Comparison of ENCODE assay signal across 8 cellular contexts in the genomic region with DNA sequence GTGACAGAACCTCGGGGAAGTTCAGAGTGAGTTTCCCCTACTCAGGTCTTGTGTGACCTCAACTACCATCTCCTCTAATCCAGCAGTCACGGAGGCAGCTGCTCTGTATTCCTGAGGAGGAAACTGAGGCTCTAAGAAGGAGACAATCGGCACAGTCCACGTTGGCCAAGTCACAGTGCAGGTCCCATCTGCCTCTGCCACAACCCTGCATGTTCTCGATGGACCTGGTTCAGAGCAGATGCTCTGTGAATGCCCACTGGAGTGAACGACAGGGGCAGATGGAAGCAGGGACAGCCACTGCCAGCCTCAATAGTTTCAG. TPM values are rescaled to one million over a fixed set of nuclear protein-coding genes. Genes with fewer than 3 reads are reported as not detected.
DNase-seq lines count a peak whose midpoint lies in the region; ATAC-seq and TF ChIP-seq lines count a peak whose summit lies in the region.

No MANE protein-coding gene starts in this region.

- peak overlapping the region; percentile 84 for H3K4me2 ChIP-seq in osteoblast (ENCODE audit: insufficient read depth, low read length)

- H3K36me3 Mint-ChIP-seq in CD4-positive, alpha-beta memory T cell: peaks cover 0 to 4% of the 10 kb centered on the region in 2 donors

- H3K27me3 Mint-ChIP-seq in CD4-positive, alpha-beta memory T cell: no peaks in the 10 kb centered on the region

- H3K36me3 ChIP-seq in CD4-positive, alpha-beta memory T cell (ENCODE audit: insufficient read depth, low read length): no peaks in the 10 kb centered on the region
- H3K36me3 ChIP-seq in Panc1 (ENCODE audit: control insufficient read depth, insufficient read depth, low read length) (peaks cover 4% of the 10 kb centered on the region; the same call in 1 of the 2 replicates), osteoblast (ENCODE audit: insufficient read depth, low read length) (peaks cover 1% of the 10 kb centered on the region)

- H3K9me3 Mint-ChIP-seq in CD4-positive, alpha-beta memory T cell: no peaks in the 10 kb centered on the region

- peaks cover 46% of the 10 kb centered on the region for H3K4me1 ChIP-seq in CD4-positive, alpha-beta memory T cell (ENCODE audit: insufficient read depth, low read length)
- H3K4me1 ChIP-seq in Panc1 (ENCODE audit: control insufficient read depth, insufficient read depth, low read length) (peaks cover 60% of the 10 kb centered on the region), osteoblast (ENCODE audit: insufficient read depth, low read length) (peaks cover 48% of the 10 kb centered on the region)

- no peak for DNase-seq in CD4-positive, alpha-beta memory T cell
- DNase-seq in Panc1 (ENCODE audit: low read depth, low spot score) (no peak), epithelial cell of prostate (ENCODE audit: low read depth, low spot score) (no peak), osteoblast (ENCODE audit: insufficient read length, low spot score, missing footprints) (no peak), SW 1271 (lab: John Stamatoyannopoulos, UW) (no peak), EL (no peak)

- H3K27me3 ChIP-seq in CD4-positive, alpha-beta memory T cell (ENCODE audit: insufficient read depth, low read length): no peaks in the 10 kb centered on the region
- H3K27me3 ChIP-seq in Panc1 (ENCODE audit: control insufficient read depth, insufficient read depth, low read length): no peaks in the 10 kb centered on the region
- H3K27me3 ChIP-seq in osteoblast (ENCODE audit: insufficient read depth, low read length): no peaks in the 10 kb centered on the region

- POLR2A ChIA-PET in CD4-positive, alpha-beta memory T cell (lab: Charles Lee; ENCODE audit: partially characterized antibody): interaction anchor here (1.2 to 9.4 kb wide), 4 partner anchors 56 to 68 kb away, joined by 3 to 114 read pairs (median 16); a partner anchor contains a TSS
- POLR2A ChIA-PET in Panc1 (lab: Charles Lee): no interaction called here

- peaks cover 25 to 49% (median 36%) of the 10 kb centered on the region in 4 donors for H3K4me1 Mint-ChIP-seq in CD4-positive, alpha-beta memory T cell

- H3K4me3 Mint-ChIP-seq in CD4-positive, alpha-beta memory T cell: peak overlapping the region; percentile 90 to 96 (median 92)

- intact Hi-C loops in CD4-positive, alpha-beta memory T cell (cut with micrococcal nuclease): loop anchor here (10.0 kb wide), 1 partner anchor 91 kb away; no protein-coding TSS in a partner anchor
- intact Hi-C loops in Panc1 (cut with micrococcal nuclease; ENCODE audit: unreplicated experiment): no loop called here

- peaks cover 4% of the 10 kb centered on the region for H4K20me1 ChIP-seq in osteoblast (ENCODE audit: insufficient read depth, low read length)

- peak overlapping the region; percentile 82 for H3K27ac ChIP-seq in CD4-positive, alpha-beta memory T cell (ENCODE audit: low read depth, low read length)
- H3K27ac ChIP-seq in Panc1 (ENCODE audit: low read length): peak overlapping the region; percentile 90
- peak overlapping the region; percentile 77 for H3K27ac ChIP-seq in epithelial cell of prostate
- H3K27ac ChIP-seq in osteoblast (ENCODE audit: low read depth, low read length): peak overlapping the region; percentile 96

- CTCF ChIA-PET in CD4-positive, alpha-beta memory T cell (lab: Charles Lee; ENCODE audit: partially characterized antibody): interaction anchor here (1.2 kb wide), 1 partner anchor 62 kb away, joined by 3 read pairs; a partner anchor contains a TSS
- CTCF ChIA-PET in Panc1 (lab: Charles Lee): interaction anchor here (0.6 kb wide), 1 partner anchor 63 kb away, joined by 4 read pairs; a partner anchor contains a TSS

- H2AFZ ChIP-seq in osteoblast (ENCODE audit: low read length): no peak overlapping the region

- H3K79me2 ChIP-seq in osteoblast (ENCODE audit: insufficient read depth, low read length): peaks cover 41% of the 10 kb centered on the region

- TF ChIP-seq CTCF in Panc1 (IDR thresholded peaks at IDR 0.05) (no peak), osteoblast (IDR thresholded peaks at IDR 0.05; ENCODE audit: extremely low read depth, low read depth, low read length) (no peak)

- peak overlapping the region in 1 of 2 donors; percentile 63 for H3K4me3 ChIP-seq in CD4-positive, alpha-beta memory T cell (ENCODE audit: low read length in 2 of 2)
- H3K4me3 ChIP-seq in Panc1 (ENCODE audit: low read depth in 2 of 2, low read length in 2 of 2) (peak overlapping the region; percentile 73 to 82), osteoblast (ENCODE audit: insufficient read depth, low read length) (peak overlapping the region; percentile 88)

- peak overlapping the region; percentile 89 to 97 (median 93) for H3K27ac Mint-ChIP-seq in CD4-positive, alpha-beta memory T cell

- no TSS peak for BruUV-seq in Panc1 (replicated peaks; lab: Mats Ljungman, UMichigan)

- no peaks in the 10 kb centered on the region for H3K9me3 ChIP-seq in CD4-positive, alpha-beta memory T cell (ENCODE audit: control insufficient read depth in 1 of 2, low read length in 2 of 2)
- H3K9me3 ChIP-seq in Panc1 (ENCODE audit: control insufficient read depth, insufficient read depth, low read depth, low read length) (no peaks in the 10 kb centered on the region), osteoblast (ENCODE audit: low read depth, low read length) (no peaks in the 10 kb centered on the region)

- ATAC-seq in Panc1 (no peak), HG03108 (IDR thresholded peaks at IDR 0.05; ENCODE audit: unreplicated experiment) (no peak), HG02870 (IDR thresholded peaks at IDR 0.05; ENCODE audit: unreplicated experiment) (no peak)

- in situ Hi-C loops in Panc1 (cut with HindIII; ENCODE audit: low pct_unique_long_range_greater_than_20kb, low sequenced_read_pairs): no loop called here

RNA-seq across cellular contexts. Expression of a gene that starts 0.7 kb away (rescaled TPM):
- 10 to 100 TPM; 45.8 to 51.0 TPM for total RNA-seq in CD4-positive, alpha-beta memory T cell
- polyA plus RNA-seq in CD4-positive, alpha-beta memory T cell: 10 to 100 TPM; 10.6 to 18.8 TPM
- total RNA-seq in Panc1 (2021; ENCODE audit: unreplicated experiment) (206 TPM), osteoblast (109 and 128 TPM in 2 replicates)
- polyA plus RNA-seq in Panc1 (2012; ENCODE audit: insufficient read length): 419 TPM
